ENCODE assay signal across 8 cellular contexts in genomic region chr4:120923201-120923522, GRCh38. TPM values are rescaled to one million over a fixed set of nuclear protein-coding genes. Genes with fewer than 3 reads are reported as not detected.
DNase-seq lines count a peak whose midpoint lies in the region; ATAC-seq, FAIRE-seq and TF ChIP-seq lines count a peak whose summit lies in the region.

No MANE protein-coding gene starts in this region.

- H3K4me3 ChIP-seq in BJ (ENCODE audit: low read depth, low read length) (peak overlapping the region; percentile 67), endothelial cell of umbilical vein (replicated peaks in 1 of 3; ENCODE audit: insufficient read depth in 1 of 3, low read depth in 1 of 3, low read length in 3 of 3) (peak overlapping the region; percentile 10 to 79 (median 68)), neural cell (ENCODE audit: low read length) (peak overlapping the region; percentile 79)

- dilution Hi-C loops in endothelial cell of umbilical vein (cut with MboI; ENCODE audit: extremely low pct_ligation_motif_present, low sequenced_read_pairs): no loop called here

- no peak for TF ChIP-seq RAD21 in neural cell (conservative IDR thresholded peaks at IDR 0.05)

- H2AFZ ChIP-seq in endothelial cell of umbilical vein (ENCODE audit: low read depth, low read length) (peak overlapping the region; percentile 90), neural cell (ENCODE audit: low read depth, low read length) (no peak overlapping the region)

- no peak for TF ChIP-seq CTCF in BJ (IDR thresholded peaks at IDR 0.05; ENCODE audit: insufficient read depth, low read depth, low read length)
- no peak for TF ChIP-seq CTCF in endothelial cell of umbilical vein (IDR thresholded peaks at IDR 0.05; ENCODE audit: extremely low read depth in 1 of 2, insufficient read depth in 1 of 2, low read depth in 1 of 2, low read length in 2 of 2)
- TF ChIP-seq CTCF in neural cell (IDR thresholded peaks at IDR 0.05; ENCODE audit: poor library complexity, severe bottlenecking): no peak

- H3K79me2 ChIP-seq in endothelial cell of umbilical vein (ENCODE audit: control insufficient read depth, insufficient read depth, low read length) (no peaks in the 10 kb centered on the region), neural cell (replicated peaks; ENCODE audit: insufficient read depth, low read length) (no peaks in the 10 kb centered on the region)

- no peaks in the 10 kb centered on the region for H3F3A ChIP-seq in neural cell (ENCODE audit: insufficient read depth, low read length, poor library complexity, severe bottlenecking)

- no peaks in the 10 kb centered on the region for H3K9me2 ChIP-seq in neural cell (ENCODE audit: insufficient read depth, low read length)

- intact Hi-C loops in endothelial cell of umbilical vein (cut with micrococcal nuclease): loop anchor here (2.0 to 5.0 kb wide), 3 partner anchors 148 to 234 kb away; no protein-coding TSS in a partner anchor

- H3K4me2 ChIP-seq in endothelial cell of umbilical vein (ENCODE audit: insufficient read depth, low read length) (peak overlapping the region; percentile 94), neural cell (ENCODE audit: low read length) (no peak overlapping the region)

- H3K9me3 ChIP-seq in endothelial cell of umbilical vein (replicated peaks; ENCODE audit: control insufficient read depth, insufficient read depth, low read length): no peaks in the 10 kb centered on the region
- no peaks in the 10 kb centered on the region for H3K9me3 ChIP-seq in neural cell (ENCODE audit: low read length)

- POLR2A ChIA-PET in BJ (lab: Charles Lee) (no interaction called here), endothelial cell of umbilical vein (lab: Charles Lee) (no interaction called here)

- FAIRE-seq in endothelial cell of umbilical vein (lab: Jason Lieb, UNC): peak; percentile 52

- DNase-seq in BJ (ENCODE audit: low read depth) (no peak), RKO (ENCODE audit: low spot score) (peak; percentile 48), endothelial cell of umbilical vein (ENCODE audit: low read depth, low spot score) (no peak)
- DNase-seq in stimulated activated CD4-positive, alpha-beta T cell treated with anti-CD3 and anti-CD28 coated beads, Interleukin-1b, Interleukin-23, amount 100 ng/mL, for 48 hours: no peak

- ATAC-seq in HG02588 (IDR thresholded peaks at IDR 0.05; ENCODE audit: unreplicated experiment): no peak
- no peak for ATAC-seq in GM21360 (IDR thresholded peaks at IDR 0.05; ENCODE audit: unreplicated experiment)
- no peak for ATAC-seq in HG02623 (IDR thresholded peaks at IDR 0.05; ENCODE audit: unreplicated experiment)

- H3K9ac ChIP-seq in endothelial cell of umbilical vein (replicated peaks; ENCODE audit: extremely low read depth, insufficient read depth, low read length): peak overlapping the region; percentile 40
- no peak overlapping the region for H3K9ac ChIP-seq in neural cell (ENCODE audit: low read length)

- H4K20me1 ChIP-seq in endothelial cell of umbilical vein (replicated peaks; ENCODE audit: control insufficient read depth, extremely low read depth, insufficient read depth, low read length): no peaks in the 10 kb centered on the region
- no peaks in the 10 kb centered on the region for H4K20me1 ChIP-seq in neural cell (ENCODE audit: insufficient read depth)

- H3K27ac ChIP-seq in endothelial cell of umbilical vein (ENCODE audit: insufficient read depth, low read depth, low read length): peak overlapping the region; percentile 49
- no peak overlapping the region for H3K27ac ChIP-seq in neural cell (ENCODE audit: low read length)

- H3K4me1 ChIP-seq in endothelial cell of umbilical vein (ENCODE audit: control insufficient read depth, extremely low read depth, insufficient read depth, low read length): peaks cover 5% of the 10 kb centered on the region

- no peaks in the 10 kb centered on the region for H3K9me1 ChIP-seq in endothelial cell of umbilical vein (replicated peaks; ENCODE audit: control insufficient read depth, extremely low read depth, insufficient read depth, low read length)

- no peak for TF ChIP-seq POLR2A in endothelial cell of umbilical vein (IDR thresholded peaks at IDR 0.05; ENCODE audit: low read depth, low read length)

- H3K36me3 ChIP-seq in BJ (ENCODE audit: control insufficient read depth, insufficient read depth, low read length) (no peaks in the 10 kb centered on the region), endothelial cell of umbilical vein (ENCODE audit: control insufficient read depth in 2 of 2, extremely low read depth in 1 of 2, insufficient read depth in 2 of 2, low read length in 2 of 2) (no peaks in the 10 kb centered on the region), neural cell (ENCODE audit: insufficient read depth, low read length) (no peaks in the 10 kb centered on the region)

- no peak for TF ChIP-seq EP300 in neural cell (conservative IDR thresholded peaks at IDR 0.05; ENCODE audit: poor library complexity, severe bottlenecking)

- CTCF ChIA-PET in BJ (lab: Yijun Ruan, JAX) (interaction anchor here (1.5 kb wide), 2 partner anchors 14 to 66 kb away, joined by 3 read pairs; no protein-coding TSS in a partner anchor), endothelial cell of umbilical vein (lab: Charles Lee) (interaction anchor here (1.4 to 1.7 kb wide), 3 partner anchors 14 to 270 kb away, joined by 4 to 7 read pairs (median 5); no protein-coding TSS in a partner anchor)

- BruUV-seq in endothelial cell of umbilical vein (replicated peaks; lab: Mats Ljungman, UMichigan): no TSS peak

- no peaks in the 10 kb centered on the region for H3K27me3 ChIP-seq in BJ (ENCODE audit: control insufficient read depth, insufficient read depth, low read length)
- H3K27me3 ChIP-seq in endothelial cell of umbilical vein (ENCODE audit: control insufficient read depth in 2 of 2, insufficient read depth in 2 of 2, low read length in 2 of 2): no peaks in the 10 kb centered on the region
- H3K27me3 ChIP-seq in neural cell (ENCODE audit: insufficient read depth, low read depth, low read length): peaks cover 5% of the 10 kb centered on the region

TF ChIP-seq in endothelial cell of umbilical vein, 7 proteins besides CTCF, POLR2A, EP300 and RAD21:
- TF ChIP-seq FOS (IDR thresholded peaks at IDR 0.05; ENCODE audit: borderline replicate concordance, insufficient read depth, low read length) (no peak), EZH2 (IDR thresholded peaks at IDR 0.05; ENCODE audit: borderline replicate concordance, low read depth, low read length, severe bottlenecking) (no peak), MYC (IDR thresholded peaks at IDR 0.05; ENCODE audit: low read depth, low read length) (no peak), JUN (IDR thresholded peaks at IDR 0.05; ENCODE audit: borderline replicate concordance, insufficient read depth, insufficient read length, low read depth) (no peak), GATA2 (IDR thresholded peaks at IDR 0.05; ENCODE audit: insufficient read depth, insufficient read length, low read depth, low read length) (no peak), MAX (IDR thresholded peaks at IDR 0.05; ENCODE audit: insufficient read depth, insufficient read length) (no peak), POLR2AphosphoS5 (IDR thresholded peaks at IDR 0.05; ENCODE audit: insufficient read depth, low read depth, low read length) (no peak)
TF ChIP-seq in endothelial cell of umbilical vein: peak in this region for 0.

TF ChIP-seq in neural cell, 6 proteins besides CTCF, POLR2A, EP300 and RAD21:
- no peak for TF ChIP-seq EZH2 (IDR thresholded peaks at IDR 0.05; ENCODE audit: borderline replicate concordance, insufficient read depth, low read length, poor library complexity, severe bottlenecking)
- no peak for TF ChIP-seq SMC3 (conservative IDR thresholded peaks at IDR 0.05; ENCODE audit: poor library complexity)
- no peak for TF ChIP-seq POLR2AphosphoS5 (IDR thresholded peaks at IDR 0.05)
- TF ChIP-seq MXI1 (conservative IDR thresholded peaks at IDR 0.05; ENCODE audit: poor library complexity, severe bottlenecking): no peak
- no peak for TF ChIP-seq TAF1 (IDR thresholded peaks at IDR 0.05; ENCODE audit: low read depth)
- TF ChIP-seq REST (IDR thresholded peaks at IDR 0.05; ENCODE audit: borderline replicate concordance): no peak

RNA-seq across cellular contexts. Expression of gene PRDM5, which starts 0.6 kb away (rescaled TPM):
- polyA plus RNA-seq in BJ (2011; rRNA removed) (5.3 and 7.3 TPM in 2 replicates), endothelial cell of umbilical vein (1.6 and 2.2 TPM in 2 replicates), neural cell (1.6 and 3.8 TPM in 2 replicates)
- polyA minus RNA-seq in BJ (2011; rRNA and poly(A)+ RNA removed): 8.3 and 9.9 TPM in 2 replicates
- 5.7 and 8.1 TPM in 2 replicates for total RNA-seq in endothelial cell of umbilical vein
- 1.6 TPM in 2 replicates for polyA plus RNA-seq in endothelial cell of umbilical vein (2011; cell fraction: cytosol; rRNA removed)
- 9.2 and 12.7 TPM in 2 replicates for polyA plus RNA-seq in endothelial cell of umbilical vein (2011; cell fraction: nucleus; rRNA removed)
- 1.7 and 3.5 TPM in 2 replicates for polyA plus RNA-seq in endothelial cell of umbilical vein (2012)
- polyA minus RNA-seq in endothelial cell of umbilical vein (5.8 and 10.1 TPM in 2 replicates), neural cell (12.0 and 12.9 TPM in 2 replicates)
- 4.8 TPM for polyA minus RNA-seq in endothelial cell of umbilical vein (2011; cell fraction: cytosol; rRNA and poly(A)+ RNA removed)
- 24.6 and 27.9 TPM in 2 replicates for polyA minus RNA-seq in endothelial cell of umbilical vein (2011; cell fraction: nucleus; rRNA and poly(A)+ RNA removed)
